Comparison of ENCODE assay signal across 9 cellular contexts in genomic region chr16:7555459-7555858, GRCh38.
"Had no signal": no experiment of that assay in that cellular context is flagged by ENCODE, and none has a peak within 500 bp of the region (broad histone marks: within the 10 kb centered on the region; RNA-seq: fewer than 3 reads in every experiment).

No MANE protein-coding gene starts in this region.

- H3K4me2 ChIP-seq: KMS-11 had no signal

- DNase-seq: GM23248, GOT3, H7, KBM-7 had no signal

- ATAC-seq: HCT116 had no signal

- H3K27me3 Mint-ChIP-seq: IgD-negative memory B cell had no signal

- H3K4me3 ChIP-seq: GM23248, HAP-1 had no signal

- H3K4me3 Mint-ChIP-seq: IgD-negative memory B cell had no signal

- H2AFZ ChIP-seq: GM23248 had no signal

- H3K27ac ChIP-seq: GM23248, KMS-11 had no signal

- H3K9me3 ChIP-seq: HAP-1 had no signal

- H3K9ac ChIP-seq: GM23248, KMS-11 had no signal

- H3K27ac Mint-ChIP-seq: IgD-negative memory B cell had no signal

- H3K4me1 ChIP-seq: HAP-1 had no signal

- H3K4me1 Mint-ChIP-seq: IgD-negative memory B cell had no signal

- FAIRE-seq: HTR-8/SVneo had no signal

- H3K36me3 ChIP-seq: HAP-1 had no signal
